In genomic region chr4:74656596-74656995, GRCh38 we compare ENCODE assay signal across 23 cellular contexts.
"Had no signal": no experiment of that assay in that cellular context is flagged by ENCODE, and none has a peak within 500 bp of the region (broad histone marks: within the 10 kb centered on the region; RNA-seq: fewer than 3 reads in every experiment).

No MANE protein-coding gene starts in this region.

- H3K27ac ChIP-seq: brain microvascular endothelial cell had no signal

- ATAC-seq: activated T-cell treated with anti-CD3 and anti-CD28 coated beads, Interleukin-2, amount 50 U/mL, for 72 hours; T-helper 17 cell; WTC11 had no signal

- H3K36me3 ChIP-seq: brain microvascular endothelial cell had no signal

- DNase-seq: activated CD4-positive, alpha-beta memory T cell treated with anti-CD3 and anti-CD28 coated beads, Interleukin-2, amount 10 ng/mL, durations not matched to agents 7 days and 5 days; activated CD4-positive, alpha-beta T cell treated with anti-CD3 and anti-CD28 coated beads, Interleukin-2, amount 10 ng/mL, durations not matched to agents 24 days and 14 days; activated CD4-positive, CD25-positive, alpha-beta regulatory T cell treated with anti-CD3 and anti-CD28 coated beads, Interleukin-2, amount 50 U/mL, for 72 hours; activated CD8-positive, alpha-beta memory T cell treated with anti-CD3 and anti-CD28 coated beads, Interleukin-2, amount 50 U/mL, for 4 hours; activated gamma-delta T cell treated with Interleukin-2 at 50 U/mL for 16 hours; activated naive CD4-positive, alpha-beta T cell treated with anti-CD3 and anti-CD28 coated beads, Interleukin-2, amount 10 ng/mL, durations not matched to agents 7 days and 5 days; activated naive CD8-positive, alpha-beta T cell treated with anti-CD3 and anti-CD28 coated beads for 36 hours; activated T-cell treated with anti-CD3 and anti-CD28 coated beads, Interleukin-2, amount 50 U/mL, for 72 hours; brain microvascular endothelial cell; cerebellar nuclear complex; MV-4-11; NCI-H1092 treated with DMSO at 0.1 percent for 48 hours; NCI-H1417 treated with DMSO at 0.1 percent for 48 hours; NCI-H1694; NCI-H2029; NCI-H2107; NCI-H2171 treated with DMSO at 0.1 percent for 48 hours; NCI-H526 treated with DMSO at 0.1 percent for 48 hours; NCI-H82; SHP77 treated with DMSO at 0.1 percent for 48 hours; T-helper 17 cell; T-helper 9 cell had no signal

- H3K27me3 ChIP-seq: brain microvascular endothelial cell had no signal
